1 cellular context compared by ENCODE assay signal in genomic region chr2:19048593-19049264, GRCh38.
TF ChIP-seq lines count a peak whose summit lies in the region.

No MANE protein-coding gene starts in this region.

TF ChIP-seq in HepG2, 621 proteins besides CTCF, POLR2A, EP300 and RAD21 (continued from another document and continues in another):
- no peak for TF ChIP-seq ZBED4 (CRISPR knock-in tag; IDR thresholded peaks at IDR 0.05; ENCODE audit: borderline replicate concordance)
- TF ChIP-seq NCOR1 (IDR thresholded peaks at IDR 0.05; ENCODE audit: borderline replicate concordance, low read length), result no peak
- no peak for TF ChIP-seq NFAT5 (CRISPR knock-in tag; IDR thresholded peaks at IDR 0.05)
- TF ChIP-seq ZNF550 (CRISPR knock-in tag; IDR thresholded peaks at IDR 0.05; ENCODE audit: borderline replicate concordance), result no peak
- TF ChIP-seq ZEB1 (IDR thresholded peaks at IDR 0.05; ENCODE audit: insufficient replicate concordance, low read depth), result peak; percentile 69
- no peak for TF ChIP-seq ZNF121 (CRISPR knock-in tag; IDR thresholded peaks at IDR 0.05)
- 0 out of 2 replicates have a peak, but pooled peaks have one; percentile 28 for TF ChIP-seq ZNF564 (CRISPR knock-in tag; IDR thresholded peaks at IDR 0.05)
- TF ChIP-seq FOXJ3 (CRISPR knock-in tag; IDR thresholded peaks at IDR 0.05; ENCODE audit: borderline replicate concordance), result no peak
- no peak for TF ChIP-seq FOXP1 (IDR thresholded peaks at IDR 0.05)
- TF ChIP-seq FOXP1 (CRISPR knock-in tag; IDR thresholded peaks at IDR 0.05), result peak; percentile 44; the same call in 1 of the 2 replicates
- TF ChIP-seq PHF5A (CRISPR knock-in tag; IDR thresholded peaks at IDR 0.05; ENCODE audit: low read depth, unreplicated experiment), result no peak
- TF ChIP-seq ZNF547 (CRISPR knock-in tag; IDR thresholded peaks at IDR 0.05), result no peak
- no peak for TF ChIP-seq ZBTB26 (CRISPR knock-in tag; IDR thresholded peaks at IDR 0.05; ENCODE audit: borderline replicate concordance)
- peak; percentile 57 for TF ChIP-seq ZNF501 (CRISPR knock-in tag; IDR thresholded peaks at IDR 0.05)
- TF ChIP-seq ZNF687 (CRISPR knock-in tag; IDR thresholded peaks at IDR 0.05), result no peak
- TF ChIP-seq ZNF10 (CRISPR knock-in tag; IDR thresholded peaks at IDR 0.05; ENCODE audit: borderline replicate concordance, low read depth), result no peak
- TF ChIP-seq ZFAT (CRISPR knock-in tag; conservative IDR thresholded peaks at IDR 0.05), result no peak
- no peak for TF ChIP-seq NFKBIZ (CRISPR knock-in tag; IDR thresholded peaks at IDR 0.05)
- TF ChIP-seq SKIL (CRISPR knock-in tag; IDR thresholded peaks at IDR 0.05; ENCODE audit: borderline replicate concordance), result no peak
- no peak for TF ChIP-seq ZNF790 (CRISPR knock-in tag; IDR thresholded peaks at IDR 0.05; ENCODE audit: borderline replicate concordance)
- peak; percentile 68 for TF ChIP-seq FOXP4 (CRISPR knock-in tag; IDR thresholded peaks at IDR 0.05)
- TF ChIP-seq HNRNPL (IDR thresholded peaks at IDR 0.05; ENCODE audit: low read depth, low read length), result no peak
- no peak for TF ChIP-seq ZNF460 (CRISPR knock-in tag; IDR thresholded peaks at IDR 0.05; ENCODE audit: borderline replicate concordance)
- no peak for TF ChIP-seq ZNF589 (CRISPR knock-in tag; conservative IDR thresholded peaks at IDR 0.05)
- TF ChIP-seq ATF6 (CRISPR knock-in tag; conservative IDR thresholded peaks at IDR 0.05), result no peak
- no peak for TF ChIP-seq SP5 (CRISPR knock-in tag; IDR thresholded peaks at IDR 0.05; ENCODE audit: borderline replicate concordance, low read depth)
- no peak for TF ChIP-seq ZBTB34 (CRISPR knock-in tag; IDR thresholded peaks at IDR 0.05)
- 0 out of 2 replicates have a peak, but pooled peaks have one; percentile 26 for TF ChIP-seq SAP130 (CRISPR knock-in tag; IDR thresholded peaks at IDR 0.05; ENCODE audit: low read depth)
- TF ChIP-seq ZSCAN5A (CRISPR knock-in tag; IDR thresholded peaks at IDR 0.05; ENCODE audit: borderline replicate concordance), result no peak
- no peak for TF ChIP-seq GATA4 (IDR thresholded peaks at IDR 0.05; ENCODE audit: borderline replicate concordance, low read depth)
